10 cellular contexts compared by ENCODE assay signal in the genomic region with DNA sequence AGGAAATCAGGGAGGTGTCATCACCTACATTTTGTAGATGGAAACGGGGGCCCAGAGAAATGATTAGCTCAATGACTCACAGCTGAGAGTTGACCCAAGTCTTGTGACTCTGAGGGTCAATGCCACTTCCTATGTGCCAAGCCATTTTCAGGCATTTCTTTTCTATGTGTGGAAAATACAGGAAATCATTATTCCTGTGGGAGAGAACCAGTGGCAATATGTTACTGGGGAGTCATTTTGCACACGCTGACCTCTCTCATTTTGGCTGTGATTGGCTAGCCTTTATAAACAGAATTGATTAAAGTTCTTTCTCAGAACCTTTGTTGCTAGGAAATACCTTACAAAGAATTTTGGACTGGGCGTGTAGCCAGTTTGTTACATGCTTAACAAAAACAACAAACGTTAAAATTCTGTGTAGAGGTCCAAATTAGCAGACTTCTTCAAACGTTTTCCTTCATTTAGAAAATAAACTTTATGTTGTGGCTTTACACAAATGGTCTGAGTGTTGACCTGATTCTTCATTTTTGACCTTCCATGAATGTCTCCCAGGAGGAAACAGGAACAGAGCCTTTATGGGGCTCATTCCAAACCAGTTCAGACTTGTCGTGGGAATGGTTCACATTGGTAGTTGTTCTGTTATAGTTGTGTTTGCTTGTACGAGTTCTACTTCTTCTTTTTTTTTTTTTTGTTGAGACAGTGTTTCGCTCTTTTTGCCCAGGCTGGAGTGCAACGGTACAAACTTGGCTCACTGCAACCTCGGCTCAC. TPM values are rescaled to one million over a fixed set of nuclear protein-coding genes. Genes with fewer than 3 reads are reported as not detected.
DNase-seq lines count a peak whose midpoint lies in the region; ATAC-seq and TF ChIP-seq lines count a peak whose summit lies in the region.
"Had no signal": no experiment of that assay in that cellular context is flagged by ENCODE, and none has a peak within 500 bp of the region (broad histone marks: within the 10 kb centered on the region; RNA-seq: fewer than 3 reads in every experiment).

No MANE protein-coding gene starts in this region.

- DNase-seq in AG04450 (ENCODE audit: low read depth, low spot score) (peak; percentile 50), MG63 (peak; percentile 14), epithelial cell of esophagus (ENCODE audit: low read depth) (peak; percentile 85), mucosa of gallbladder (ENCODE audit: low spot score) (peak; percentile 77), SK-N-DZ (ENCODE audit: low spot score) (no peak)
- DNase-seq: activated naive CD4-positive, alpha-beta T cell treated with anti-CD3 and anti-CD28 coated beads for 36 hours; sigmoid colon had no signal

- H3K27ac ChIP-seq in AG04450 (ENCODE audit: low read depth, low read length) = peak overlapping the region; percentile 63

- TF ChIP-seq CTCF in AG04450 (IDR thresholded peaks at IDR 0.05; ENCODE audit: low read depth, low read length) (no peak), epithelial cell of esophagus (IDR thresholded peaks at IDR 0.05; ENCODE audit: insufficient read depth, low read depth, low read length, missing control alignments) (no peak)

- H3K27me3 ChIP-seq in AG04450 (ENCODE audit: control insufficient read depth, insufficient read depth, low read length) (no peaks in the 10 kb centered on the region), MG63 (no peaks in the 10 kb centered on the region)
- H3K27me3 ChIP-seq: sigmoid colon had no signal

- POLR2A ChIA-PET in AG04450 (lab: Yijun Ruan, JAX) = no interaction called here

- ATAC-seq in GM19397 (IDR thresholded peaks at IDR 0.05; ENCODE audit: unreplicated experiment) (no peak), HG02938 (IDR thresholded peaks at IDR 0.05; ENCODE audit: unreplicated experiment) (no peak), GM21515 (IDR thresholded peaks at IDR 0.05; ENCODE audit: unreplicated experiment) (no peak)

- CTCF ChIA-PET in AG04450 (lab: Charles Lee) = no interaction called here

- no peaks in the 10 kb centered on the region for H3K9me3 ChIP-seq in AG04450 (ENCODE audit: control insufficient read depth, insufficient read depth, low read length)
- H3K9me3 ChIP-seq in MG63 = no peaks in the 10 kb centered on the region
- H3K9me3 ChIP-seq: sigmoid colon had no signal

- peaks cover 4% of the 10 kb centered on the region for H3K36me3 ChIP-seq in MG63

- H3K4me3 ChIP-seq in AG04450 (ENCODE audit: low read depth, low read length) (no peak overlapping the region), MG63 (no peak overlapping the region), epithelial cell of esophagus (ENCODE audit: low read length) (no peak overlapping the region)
- H3K4me3 ChIP-seq: sigmoid colon had no signal

RNA-seq across cellular contexts. Expression of gene PCCA, which starts 11.4 kb away (rescaled TPM):
- polyA plus RNA-seq in AG04450 (2011; rRNA removed) = 15.0 and 22.6 TPM in 2 replicates
- 20.9 and 44.4 TPM in 2 replicates for polyA minus RNA-seq in AG04450 (2011; rRNA and poly(A)+ RNA removed)
- 3.1 and 14.2 TPM in 2 replicates for total RNA-seq in MG63 (2014; rRNA removed; shearing (Covaris generic); ENCODE audit: low replicate concordance)
- total RNA-seq in mucosa of gallbladder = 44.9 TPM
- polyA plus RNA-seq in SK-N-DZ (2014; cell fraction: cytosol; rRNA removed) = 14.2 and 14.9 TPM in 2 replicates
- polyA plus RNA-seq in SK-N-DZ (2014; cell fraction: nucleus; rRNA removed) = 22.7 and 24.6 TPM in 2 replicates
